ENCODE assay signal across 22 cellular contexts in the genomic region with DNA sequence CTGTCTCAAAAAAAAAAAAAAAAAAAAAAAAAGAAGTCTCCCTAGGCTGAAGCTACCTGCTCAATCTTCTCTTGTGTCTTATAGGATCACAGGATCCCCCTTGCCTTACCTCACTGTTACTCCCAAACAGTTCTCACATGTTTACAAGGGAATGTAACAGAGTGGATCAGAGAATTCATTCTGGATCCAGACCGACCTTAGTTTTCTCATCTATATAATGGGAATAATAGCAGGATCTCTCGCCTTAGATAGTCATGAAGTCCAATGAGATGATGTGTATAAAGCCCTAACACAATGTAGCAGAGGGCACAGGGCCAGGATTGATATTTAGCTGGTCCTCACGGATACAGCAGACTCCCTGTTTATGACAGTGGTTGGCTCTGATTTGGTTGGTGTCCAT.
"Had no signal": no experiment of that assay in that cellular context is flagged by ENCODE, and none has a peak within 500 bp of the region (broad histone marks: within the 10 kb centered on the region; RNA-seq: fewer than 3 reads in every experiment).

No MANE protein-coding gene starts in this region.

- H3K36me3 Mint-ChIP-seq: IgD-negative memory B cell had no signal

- DNase-seq: Karpas-422, KBM-7, MG63, NCI-H1092, NCI-H1105 treated with DMSO at 0.1 percent for 48 hours, NCI-H1417 treated with DMSO at 0.1 percent for 48 hours, NCI-H146, NCI-H1694 treated with DMSO at 0.1 percent for 48 hours, NCI-H1930, NCI-H2081, NCI-H2107, NCI-H2227 treated with DMSO at 0.1 percent for 48 hours, NCI-H446, NCI-H510A, NCI-H524 treated with DMSO at 0.1 percent for 48 hours, NCI-H69, NCI-H774, Right ventricle myocardium superior, RPMI8226, SIG-M5, SK-N-SH had no signal

- H3K27me3 ChIP-seq: MG63 had no signal

- H3K4me3 ChIP-seq: MG63 had no signal

- H3K36me3 ChIP-seq: MG63 had no signal

- H3K9me3 Mint-ChIP-seq: IgD-negative memory B cell had no signal

- H3K27me3 Mint-ChIP-seq: IgD-negative memory B cell had no signal

- H3K9me3 ChIP-seq: MG63, SK-N-SH had no signal
